Comparison of ENCODE assay signal across 15 cellular contexts in genomic region chr9:33133186-33133585, GRCh38. TPM values are rescaled to one million over a fixed set of nuclear protein-coding genes. Genes with fewer than 3 reads are reported as not detected.
DNase-seq lines count a peak whose midpoint lies in the region; ATAC-seq and TF ChIP-seq lines count a peak whose summit lies in the region.
"Had no signal": no experiment of that assay in that cellular context is flagged by ENCODE, and none has a peak within 500 bp of the region (broad histone marks: within the 10 kb centered on the region; RNA-seq: fewer than 3 reads in every experiment).

No MANE protein-coding gene starts in this region.

- no peak overlapping the region for H2AFZ ChIP-seq in MM.1S (ENCODE audit: low read length)

- no peaks in the 10 kb centered on the region for H3K9me2 ChIP-seq in MM.1S (replicated peaks; ENCODE audit: insufficient read depth, low read length)

- H3K27me3 ChIP-seq in Panc1 (ENCODE audit: control insufficient read depth, insufficient read depth, low read length) = no peaks in the 10 kb centered on the region
- no peaks in the 10 kb centered on the region for H3K27me3 ChIP-seq in MM.1S (replicated peaks; ENCODE audit: insufficient read depth, low read length)
- H3K27me3 ChIP-seq in CD4-positive, alpha-beta T cell (ENCODE audit: control insufficient read depth, insufficient read depth, low read length) = no peaks in the 10 kb centered on the region
- H3K27me3 ChIP-seq: colonic mucosa had no signal

- no peak overlapping the region for H3K27ac ChIP-seq in Panc1 (ENCODE audit: low read length)
- H3K27ac ChIP-seq in MM.1S (ENCODE audit: low read length) = no peak overlapping the region
- no peak overlapping the region for H3K27ac ChIP-seq in CD4-positive, alpha-beta T cell (ENCODE audit: low read depth, low read length)
- H3K27ac ChIP-seq: colonic mucosa, KMS-11 had no signal

- in situ Hi-C loops in Panc1 (cut with HindIII; ENCODE audit: low pct_unique_long_range_greater_than_20kb, low sequenced_read_pairs) = no loop called here

- intact Hi-C loops in Panc1 (cut with micrococcal nuclease; ENCODE audit: unreplicated experiment) = no loop called here
- intact Hi-C loops in CD4-positive, alpha-beta T cell (cut with DNase I, micrococcal nuclease) = loop anchor here (2.0 to 5.0 kb wide), 3 partner anchors 32 to 36 kb away; partner anchors contain the start of gene B4GALT1 (in 1 of the 2)

- H3K4me1 ChIP-seq in Panc1 (ENCODE audit: control insufficient read depth, insufficient read depth, low read length) (no peaks in the 10 kb centered on the region), MM.1S (ENCODE audit: low read length) (peaks cover 5% of the 10 kb centered on the region; the same call in 1 of the 2 replicates)

- H3K9me3 Mint-ChIP-seq in activated CD4-positive, alpha-beta T cell treated with anti-CD3 and anti-CD28 coated beads, Interleukin-2, amount 10 ng/mL, durations not matched to agents 7 days and 5 days = no peaks in the 10 kb centered on the region
- no peaks in the 10 kb centered on the region for H3K9me3 Mint-ChIP-seq in immature natural killer cell
- H3K9me3 Mint-ChIP-seq in stimulated activated effector memory CD8-positive, alpha-beta T cell treated with anti-CD3 and anti-CD28 coated beads, Interleukin-12 subunit alpha, Interleukin-12 subunit beta, amount 100 ng/mL, for 72 hours = no peaks in the 10 kb centered on the region
- H3K9me3 Mint-ChIP-seq in CD4-positive, alpha-beta T cell = no peaks in the 10 kb centered on the region
- H3K9me3 Mint-ChIP-seq: T-helper 1 cell treated with Interleukin-12 subunit alpha and Interleukin-12 subunit beta and Interleukin-4 antibody, amounts not matched to agents 30 μg/mL and 1 μg/mL, for 36 hours had no signal

- H3K4me2 ChIP-seq in MM.1S (ENCODE audit: low read depth, low read length) = no peak overlapping the region
- H3K4me2 ChIP-seq: KMS-11 had no signal

- no peaks in the 10 kb centered on the region for H3F3A ChIP-seq in MM.1S (ENCODE audit: insufficient read depth, low read length)

- no peaks in the 10 kb centered on the region for H3K27me3 Mint-ChIP-seq in activated CD4-positive, alpha-beta T cell treated with anti-CD3 and anti-CD28 coated beads, Interleukin-2, amount 10 ng/mL, durations not matched to agents 7 days and 5 days
- H3K27me3 Mint-ChIP-seq in immature natural killer cell (ENCODE audit: low read depth in 3 of 3) = peaks cover 23 to 47% (median 24%) of the 10 kb centered on the region in 3 donors
- H3K27me3 Mint-ChIP-seq in CD4-positive, alpha-beta T cell = no peaks in the 10 kb centered on the region

- H3K4me3 Mint-ChIP-seq in activated CD4-positive, alpha-beta T cell treated with anti-CD3 and anti-CD28 coated beads, Interleukin-2, amount 10 ng/mL, durations not matched to agents 7 days and 5 days = no peak overlapping the region
- no peak overlapping the region for H3K4me3 Mint-ChIP-seq in immature natural killer cell
- no peak overlapping the region for H3K4me3 Mint-ChIP-seq in stimulated activated effector memory CD8-positive, alpha-beta T cell treated with anti-CD3 and anti-CD28 coated beads, Interleukin-12 subunit alpha, Interleukin-12 subunit beta, amount 100 ng/mL, for 72 hours
- no peak overlapping the region for H3K4me3 Mint-ChIP-seq in CD4-positive, alpha-beta T cell
- H3K4me3 Mint-ChIP-seq: T-helper 1 cell treated with Interleukin-12 subunit alpha and Interleukin-12 subunit beta and Interleukin-4 antibody, amounts not matched to agents 30 μg/mL and 1 μg/mL, for 36 hours had no signal

- CTCF ChIA-PET in activated CD4-positive, alpha-beta T cell treated with anti-CD3 and anti-CD28 coated beads, Interleukin-2, amount 10 ng/mL, durations not matched to agents 7 days and 5 days (lab: Charles Lee) = interaction anchor here (1.0 kb wide), 1 partner anchor 24 kb away, joined by 3 read pairs; no protein-coding TSS in a partner anchor
- CTCF ChIA-PET in Panc1 (lab: Charles Lee) = no interaction called here
- CTCF ChIA-PET in CD4-positive, alpha-beta T cell (lab: Charles Lee) = no interaction called here

- H3K36me3 ChIP-seq in Panc1 (ENCODE audit: control insufficient read depth, insufficient read depth, low read length) = no peaks in the 10 kb centered on the region
- 0 out of 2 replicates have a peak, but pooled peaks cover 3% of the 10 kb centered on the region for H3K36me3 ChIP-seq in MM.1S (replicated peaks; ENCODE audit: insufficient read depth, low read length)
- H3K36me3 ChIP-seq: colonic mucosa had no signal

- H3K4me3 ChIP-seq in Panc1 (ENCODE audit: low read depth in 2 of 2, low read length in 2 of 2) = no peak overlapping the region
- no peak overlapping the region for H3K4me3 ChIP-seq in MM.1S (ENCODE audit: low read length)
- H3K4me3 ChIP-seq: colonic mucosa had no signal

- peak overlapping the region; percentile 28 for H3K27ac Mint-ChIP-seq in activated CD4-positive, alpha-beta T cell treated with anti-CD3 and anti-CD28 coated beads, Interleukin-2, amount 10 ng/mL, durations not matched to agents 7 days and 5 days
- H3K27ac Mint-ChIP-seq in immature natural killer cell = peak overlapping the region; percentile 43 to 98 (median 65)
- peak overlapping the region; percentile 83 for H3K27ac Mint-ChIP-seq in stimulated activated effector memory CD8-positive, alpha-beta T cell treated with anti-CD3 and anti-CD28 coated beads, Interleukin-12 subunit alpha, Interleukin-12 subunit beta, amount 100 ng/mL, for 72 hours
- H3K27ac Mint-ChIP-seq in CD4-positive, alpha-beta T cell = no peak overlapping the region

- no peak for ATAC-seq in Panc1
- ATAC-seq in stimulated activated effector memory CD8-positive, alpha-beta T cell treated with anti-CD3 and anti-CD28 coated beads, Interleukin-12 subunit alpha, Interleukin-12 subunit beta, amount 100 ng/mL, for 72 hours = no peak
- no peak for ATAC-seq in CD4-positive, alpha-beta T cell (ENCODE audit: poor library complexity)

- no peak overlapping the region for H3K9ac ChIP-seq in MM.1S (ENCODE audit: low read length)
- H3K9ac ChIP-seq: KMS-11 had no signal

- peaks cover 49% of the 10 kb centered on the region for H3K4me1 Mint-ChIP-seq in activated CD4-positive, alpha-beta T cell treated with anti-CD3 and anti-CD28 coated beads, Interleukin-2, amount 10 ng/mL, durations not matched to agents 7 days and 5 days
- H3K4me1 Mint-ChIP-seq in immature natural killer cell = peaks cover 89 to 94% of the 10 kb centered on the region in 2 donors
- H3K4me1 Mint-ChIP-seq in stimulated activated effector memory CD8-positive, alpha-beta T cell treated with anti-CD3 and anti-CD28 coated beads, Interleukin-12 subunit alpha, Interleukin-12 subunit beta, amount 100 ng/mL, for 72 hours = peaks cover 89% of the 10 kb centered on the region
- H3K4me1 Mint-ChIP-seq in CD4-positive, alpha-beta T cell (ENCODE audit: low read depth) = peaks cover 41% of the 10 kb centered on the region

- BruUV-seq in Panc1 (replicated peaks; lab: Mats Ljungman, UMichigan) = TSS peak; percentile 26

- DNase-seq in activated CD4-positive, alpha-beta T cell treated with anti-CD3 and anti-CD28 coated beads, Interleukin-2, amount 10 ng/mL, durations not matched to agents 7 days and 5 days = no peak
- no peak for DNase-seq in activated CD4-positive, alpha-beta T cell treated with anti-CD3 and anti-CD28 coated beads, Interleukin-2, amount 50 U/mL, for 1 hour
- DNase-seq in Panc1 (ENCODE audit: low read depth, low spot score) = no peak
- DNase-seq in immature natural killer cell = no peak
- DNase-seq in stimulated activated effector memory CD8-positive, alpha-beta T cell treated with anti-CD3 and anti-CD28 coated beads, Interleukin-12 subunit alpha, Interleukin-12 subunit beta, amount 100 ng/mL, for 72 hours (ENCODE audit: low spot score in 2 of 2) = no peak
- no peak for DNase-seq in MM.1S
- DNase-seq in CD4-positive, alpha-beta T cell = no peak
- DNase-seq in germinal center (ENCODE audit: low spot score) = no peak
- DNase-seq: activated CD4-positive, CD25-positive, alpha-beta regulatory T cell treated with anti-CD3 and anti-CD28 coated beads, Interleukin-2, amount 50 U/mL, for 72 hours; activated T-cell treated with anti-CD3 and anti-CD28 coated beads, Interleukin-2, amount 50 U/mL, for 48 hours; colonic mucosa; NCI-H2107; stimulated activated CD4-positive, alpha-beta T cell treated with anti-CD3 and anti-CD28 coated beads, Interleukin-12 subunit alpha, Interleukin-12 subunit beta, amount 100 ng/mL, for 4 hours had no signal

- TF ChIP-seq CTCF in Panc1 (IDR thresholded peaks at IDR 0.05) (no peak), MM.1S (IDR thresholded peaks at IDR 0.05; ENCODE audit: low read length) (no peak)
- TF ChIP-seq CTCF in CD4-positive, alpha-beta T cell (IDR thresholded peaks at IDR 0.05) = no peak

- H3K9me3 ChIP-seq in Panc1 (ENCODE audit: control insufficient read depth, insufficient read depth, low read depth, low read length) (no peaks in the 10 kb centered on the region), MM.1S (replicated peaks; ENCODE audit: insufficient read depth, low read length) (no peaks in the 10 kb centered on the region)
- no peaks in the 10 kb centered on the region for H3K9me3 ChIP-seq in CD4-positive, alpha-beta T cell (ENCODE audit: control insufficient read depth, low read length)
- H3K9me3 ChIP-seq: colonic mucosa had no signal

- POLR2A ChIA-PET in activated CD4-positive, alpha-beta T cell treated with anti-CD3 and anti-CD28 coated beads, Interleukin-2, amount 10 ng/mL, durations not matched to agents 7 days and 5 days (lab: Charles Lee) = interaction anchor here (0.6 kb wide), 1 partner anchor 17 kb away, joined by 4 read pairs; no protein-coding TSS in a partner anchor
- POLR2A ChIA-PET in Panc1 (lab: Charles Lee) = no interaction called here
- POLR2A ChIA-PET in CD4-positive, alpha-beta T cell (lab: Charles Lee) = no interaction called here

- H4K20me1 ChIP-seq in MM.1S (ENCODE audit: insufficient read depth, low read length) = no peaks in the 10 kb centered on the region; the same call in 1 of the 2 replicates

- H3K79me2 ChIP-seq in MM.1S (ENCODE audit: low read length) = peaks cover 41% of the 10 kb centered on the region

- H3K36me3 Mint-ChIP-seq in activated CD4-positive, alpha-beta T cell treated with anti-CD3 and anti-CD28 coated beads, Interleukin-2, amount 10 ng/mL, durations not matched to agents 7 days and 5 days (ENCODE audit: low read depth) = peaks cover 33% of the 10 kb centered on the region
- peaks cover 23 to 47% (median 31%) of the 10 kb centered on the region in 3 donors for H3K36me3 Mint-ChIP-seq in immature natural killer cell
- peaks cover 70% of the 10 kb centered on the region for H3K36me3 Mint-ChIP-seq in stimulated activated effector memory CD8-positive, alpha-beta T cell treated with anti-CD3 and anti-CD28 coated beads, Interleukin-12 subunit alpha, Interleukin-12 subunit beta, amount 100 ng/mL, for 72 hours
- peaks cover 75% of the 10 kb centered on the region for H3K36me3 Mint-ChIP-seq in CD4-positive, alpha-beta T cell (ENCODE audit: low read depth)

RNA-seq across cellular contexts. Expression of gene B4GALT1, which starts 34.0 kb away (rescaled TPM):
- total RNA-seq in activated CD4-positive, alpha-beta T cell treated with anti-CD3 and anti-CD28 coated beads, Interleukin-2, amount 10 ng/mL, durations not matched to agents 7 days and 5 days = 10 to 100 TPM; 38.8 to 42.4 TPM
- 57.4 TPM for total RNA-seq in Panc1 (2021; ENCODE audit: unreplicated experiment)
- 34.5 TPM for polyA plus RNA-seq in Panc1 (2012; ENCODE audit: insufficient read length)
- polyA plus RNA-seq in immature natural killer cell = 10 to 100 TPM; 21.7 to 49.2 (median 44.2) TPM
- total RNA-seq in CD4-positive, alpha-beta T cell = 10 to 100 TPM; 74.7 to 77.0 TPM

RNA-seq across cellular contexts. Expression of gene SMU1, which starts 56.7 kb away (rescaled TPM):
- total RNA-seq in activated CD4-positive, alpha-beta T cell treated with anti-CD3 and anti-CD28 coated beads, Interleukin-2, amount 10 ng/mL, durations not matched to agents 7 days and 5 days = 10 to 100 TPM; 24.0 to 24.5 TPM
- 30.3 TPM for total RNA-seq in Panc1 (2021; ENCODE audit: unreplicated experiment)
- 14.1 TPM for polyA plus RNA-seq in Panc1 (2012; ENCODE audit: insufficient read length)
- polyA plus RNA-seq in immature natural killer cell = 10 to 100 TPM; 15.5 to 35.7 (median 22.5) TPM
- total RNA-seq in CD4-positive, alpha-beta T cell = 10 to 100 TPM; 25.1 to 26.0 TPM
